In the genomic region with DNA sequence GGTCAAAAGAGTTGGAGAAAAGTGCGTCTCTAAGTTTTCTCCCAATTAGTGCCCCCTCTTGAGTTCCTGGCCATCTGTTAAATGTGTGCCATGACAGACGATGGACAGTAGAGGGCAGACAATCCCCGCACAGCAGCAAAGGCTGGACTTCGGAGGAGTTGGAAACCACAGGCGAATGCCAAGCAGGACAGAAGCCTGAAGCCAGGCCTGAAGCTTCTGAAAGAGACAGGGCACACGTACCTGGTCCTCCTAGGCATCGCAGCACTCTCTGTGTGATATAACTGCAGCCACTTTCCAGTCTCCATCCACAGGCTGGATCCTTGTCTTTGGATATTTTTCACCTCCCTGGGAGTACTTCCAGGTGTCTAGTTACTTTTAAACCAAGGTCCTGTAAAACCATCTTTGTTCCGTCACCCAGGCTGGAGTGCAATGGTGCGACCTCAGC, we compare ENCODE assay signal across 8 cellular contexts. TPM values are rescaled to one million over a fixed set of nuclear protein-coding genes. Genes with fewer than 3 reads are reported as not detected.
DNase-seq lines count a peak whose midpoint lies in the region; ATAC-seq and TF ChIP-seq lines count a peak whose summit lies in the region.

No MANE protein-coding gene starts in this region.

- POLR2A ChIA-PET in RWPE1 (lab: Yijun Ruan, JAX; ENCODE audit: low non-redundant PET), result no interaction called here

- H3K4me1 ChIP-seq in ascending aorta (no peaks in the 10 kb centered on the region), left ventricle myocardium inferior (peaks cover 7% of the 10 kb centered on the region)

- H3K9me3 ChIP-seq in ascending aorta, result no peaks in the 10 kb centered on the region
- no peaks in the 10 kb centered on the region for H3K9me3 ChIP-seq in left ventricle myocardium inferior (replicated peaks)

- H3K36me3 ChIP-seq in ascending aorta (no peaks in the 10 kb centered on the region), left ventricle myocardium inferior (no peaks in the 10 kb centered on the region)

- peak; percentile 82 for DNase-seq in ELR (ENCODE audit: low read depth)
- peak; percentile 77 for DNase-seq in KBM-7
- DNase-seq in RWPE1 (ENCODE audit: low spot score), result peak; percentile 74
- peak in 1 of 2 donors; percentile 83 for DNase-seq in ascending aorta (ENCODE audit: low spot score in 2 of 2)
- peak; percentile 60 for DNase-seq in left ventricle myocardium inferior
- peak; percentile 91 for DNase-seq in posterior vena cava (ENCODE audit: low spot score)

- H3K27me3 ChIP-seq in ascending aorta (no peaks in the 10 kb centered on the region), left ventricle myocardium inferior (ENCODE audit: low read depth) (peaks cover 52% of the 10 kb centered on the region)

- TF ChIP-seq CTCF in RWPE1 (conservative IDR thresholded peaks at IDR 0.05; ENCODE audit: low read depth), result peak; percentile 93
- peak; percentile 76 to 92 (median 83) for TF ChIP-seq CTCF in ascending aorta (IDR thresholded peaks at IDR 0.05)
- TF ChIP-seq CTCF in left ventricle myocardium inferior (IDR thresholded peaks at IDR 0.05; ENCODE audit: borderline replicate concordance), result peak; percentile 95

- H3K4me3 ChIP-seq in ascending aorta (no peak overlapping the region), left ventricle myocardium inferior (no peak overlapping the region)

- ATAC-seq in GM18520 (IDR thresholded peaks at IDR 0.05; ENCODE audit: unreplicated experiment) (no peak), GM21717 (IDR thresholded peaks at IDR 0.05; ENCODE audit: unreplicated experiment) (no peak)

- H3K27ac ChIP-seq in RWPE1, result peak overlapping the region; percentile 91
- H3K27ac ChIP-seq in ascending aorta, result no peak overlapping the region
- H3K27ac ChIP-seq in left ventricle myocardium inferior (replicated peaks), result no peak overlapping the region

- intact Hi-C loops in ascending aorta (cut with DNase I), result loop anchor here (5.0 kb wide), 1 partner anchor 336 kb away; no protein-coding TSS in a partner anchor
- intact Hi-C loops in left ventricle myocardium inferior (cut with micrococcal nuclease), result no loop called here
- intact Hi-C loops in posterior vena cava (cut with DNase I), result loop anchor here (5.0 to 10.0 kb wide), 2 partner anchors 176 to 339 kb away; no protein-coding TSS in a partner anchor

- CTCF ChIA-PET in RWPE1 (lab: Yijun Ruan, JAX), result interaction anchor here (0.6 to 2.5 kb wide), 19 partner anchors 9 to 1628 kb away, joined by 3 to 26 read pairs (median 3); a partner anchor contains a TSS

- in situ Hi-C loops in KBM-7 (cut with MboI; ENCODE audit: low pct_unique_long_range_greater_than_20kb, low sequenced_read_pairs), result no loop called here

RNA-seq across cellular contexts. Expression of a gene that starts 14.5 kb away (rescaled TPM):
- total RNA-seq in ascending aorta (4.3 TPM), left ventricle myocardium inferior (0.69 TPM), posterior vena cava (1 to 10 TPM in 1 of 2 donors, under 1 TPM in 1; 0.81 to 1.2 TPM)

RNA-seq across cellular contexts. Expression of a gene that starts 14.7 kb away (rescaled TPM):
- total RNA-seq in ascending aorta (not detected), left ventricle myocardium inferior (14.1 TPM), posterior vena cava (10 to 100 TPM; 14.3 to 16.9 TPM)

RNA-seq across cellular contexts. Expression of a gene that starts 25.2 kb away (rescaled TPM):
- total RNA-seq in ascending aorta, result 0.96 TPM
- total RNA-seq in left ventricle myocardium inferior, result 53.2 TPM
- total RNA-seq in posterior vena cava, result 10 to 100 TPM; 43.2 to 55.9 TPM

RNA-seq across cellular contexts. Expression of a gene that starts 25.6 kb away (rescaled TPM):
- total RNA-seq in ascending aorta, result 2.9 TPM
- 7.0 TPM for total RNA-seq in left ventricle myocardium inferior
- 10 to 100 TPM; 17.7 to 21.6 TPM for total RNA-seq in posterior vena cava

RNA-seq across cellular contexts. Expression of a gene that starts 47.1 kb away (rescaled TPM):
- total RNA-seq in ascending aorta (0.21 TPM), left ventricle myocardium inferior (not detected), posterior vena cava (under 1 TPM in 1 of 2 donors, not detected in 1; 0.10 TPM)

Comparison
In these comparisons a context has a peak if more than half of its experiments do, and no peak if none do; other contexts are left out.
1. RNA of a gene that starts 14.7 kb away (total RNA-seq): 14.3 to 16.9 TPM in posterior vena cava and 14.1 TPM in left ventricle myocardium inferior (single experiment); not detected in ascending aorta (single experiment); every median in the first group is over 10 times any median in the second.
2. RNA of a gene that starts 25.2 kb away (total RNA-seq): 43.2 to 55.9 TPM in posterior vena cava and 53.2 TPM in left ventricle myocardium inferior (single experiment); 0.96 TPM in ascending aorta (single experiment); every median in the first group is over 10 times any median in the second.
3. Peak in every context shown above with its lines, with median percentiles within 50 percentile points of each other: CTCF ChIP-seq.